16 cellular contexts compared by ENCODE assay signal in the genomic region with DNA sequence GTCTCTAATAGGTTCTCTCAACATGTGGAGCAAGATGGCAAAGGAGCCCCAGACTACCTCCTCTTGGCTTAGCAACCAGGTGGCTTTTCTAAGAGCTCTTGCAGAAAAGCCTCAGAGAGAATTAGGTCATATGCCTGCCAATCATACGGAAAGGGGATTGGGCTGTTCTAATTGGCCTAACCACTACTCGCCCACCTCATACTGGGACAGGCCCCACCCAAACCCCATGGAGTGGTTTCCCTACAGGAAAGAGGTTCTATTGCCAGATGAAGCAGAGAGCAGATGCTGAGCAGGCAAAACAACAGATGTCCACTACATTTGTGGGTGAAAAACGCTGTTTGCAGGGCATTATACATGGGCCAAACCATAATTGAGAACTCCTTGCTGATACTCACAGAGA. TPM values are rescaled to one million over a fixed set of nuclear protein-coding genes. Genes with fewer than 3 reads are reported as not detected.
A peak's percentile ranks its signal among the peaks of the same experiment; 100 is the strongest.
DNase-seq lines count a peak whose midpoint lies in the region; ATAC-seq and TF ChIP-seq lines count a peak whose summit lies in the region.
"Had no signal": no experiment of that assay in that cellular context is flagged by ENCODE, and none has a peak within 500 bp of the region (broad histone marks: within the 10 kb centered on the region; RNA-seq: fewer than 3 reads in every experiment).

No MANE protein-coding gene starts in this region.

- TF ChIP-seq CTCF in astrocyte of the cerebellum (IDR thresholded peaks at IDR 0.05; ENCODE audit: low read depth, low read length, missing control alignments) = no peak

- in situ Hi-C loops in astrocyte of the cerebellum (cut with HindIII; ENCODE audit: low sequenced_read_pairs) = no loop called here

- peaks cover 31% of the 10 kb centered on the region for H3K4me1 ChIP-seq in right cardiac atrium (ENCODE audit: control insufficient read depth, insufficient read depth, low read length)
- H3K4me1 ChIP-seq: pancreas had no signal

- H3K36me3 ChIP-seq in MG63 = no peaks in the 10 kb centered on the region
- H3K36me3 ChIP-seq: pancreas, stomach had no signal

- no peaks in the 10 kb centered on the region for H3K9me3 ChIP-seq in right cardiac atrium (ENCODE audit: control insufficient read depth, low read length)
- no peaks in the 10 kb centered on the region for H3K9me3 ChIP-seq in MG63
- H3K9me3 ChIP-seq: pancreas, stomach had no signal

- WGBS in right cardiac atrium = 52% methylated on average over 3 of the region's 3 CpGs

- DNase-seq in EL = peak; percentile 20
- DNase-seq in NCI-H1694 treated with DMSO at 0.1 percent for 48 hours (lab: John Stamatoyannopoulos, UW) = peak; percentile 97
- DNase-seq in astrocyte of the cerebellum (ENCODE audit: low read depth) = peak; percentile 31
- no peak for DNase-seq in right cardiac atrium
- no peak for DNase-seq in NCI-H748 (lab: John Stamatoyannopoulos, UW; ENCODE audit: unreplicated experiment)
- DNase-seq in MG63 = no peak
- no peak for DNase-seq in activated T-cell treated with anti-CD3 and anti-CD28 coated beads for 4 hours
- DNase-seq: activated CD4-positive, alpha-beta T cell treated with anti-CD3 and anti-CD28 coated beads for 36 hours; activated naive CD8-positive, alpha-beta T cell treated with anti-CD3 and anti-CD28 coated beads, Interleukin-2, amount 50 U/mL, for 24 hours; activated T-cell treated with anti-CD3 and anti-CD28 coated beads, Interleukin-2, amount 50 U/mL, for 1 hour; GOT3; NCI-H1092 treated with DMSO at 0.1 percent for 48 hours; pancreas; stomach; T-helper 17 cell had no signal

- H3K4me3 ChIP-seq in astrocyte of the cerebellum (ENCODE audit: low read depth, low read length) = no peak overlapping the region
- no peak overlapping the region for H3K4me3 ChIP-seq in right cardiac atrium (ENCODE audit: low read length)
- H3K4me3 ChIP-seq in MG63 = no peak overlapping the region
- H3K4me3 ChIP-seq: pancreas, stomach had no signal

- ATAC-seq in right cardiac atrium (no peak), HG03457 (IDR thresholded peaks at IDR 0.05; ENCODE audit: unreplicated experiment) (no peak)
- ATAC-seq: activated CD4-positive, alpha-beta T cell treated with anti-CD3 and anti-CD28 coated beads for 36 hours; activated naive CD8-positive, alpha-beta T cell treated with anti-CD3 and anti-CD28 coated beads, Interleukin-2, amount 50 U/mL, for 24 hours; pancreas; T-helper 17 cell had no signal

- H3K27me3 ChIP-seq in right cardiac atrium (ENCODE audit: control insufficient read depth, insufficient read depth) (no peaks in the 10 kb centered on the region), MG63 (no peaks in the 10 kb centered on the region)
- H3K27me3 ChIP-seq: pancreas, stomach had no signal

- intact Hi-C loops in right cardiac atrium (cut with DNase I) = no loop called here

- peak overlapping the region; percentile 23 for H3K27ac ChIP-seq in right cardiac atrium (ENCODE audit: low read length)
- H3K27ac ChIP-seq: pancreas, stomach had no signal

RNA-seq across cellular contexts. Expression of gene ABLIM3, which starts 29.0 kb away (rescaled TPM):
- 100 to 1,000 TPM; 140 to 185 (median 161) TPM for total RNA-seq in right cardiac atrium
- 81.3 TPM for polyA plus RNA-seq in right cardiac atrium
- 3.8 and 8.6 TPM in 2 replicates for total RNA-seq in MG63 (2014; rRNA removed; shearing (Covaris generic); ENCODE audit: low replicate concordance)

Comparison
In these comparisons a context has a peak if more than half of its experiments do, and no peak if none do; other contexts are left out.
1. DNase-seq: peak in EL (single experiment), NCI-H1694 treated with DMSO at 0.1 percent for 48 hours (single experiment) and astrocyte of the cerebellum (single experiment); none in right cardiac atrium (0 of 3), NCI-H748 (single experiment), MG63 (single experiment) and activated T-cell treated with anti-CD3 and anti-CD28 coated beads for 4 hours (single experiment).
2. RNA of gene ABLIM3, which starts 29.0 kb away (total RNA-seq): 140 to 185 TPM in right cardiac atrium; 3.8 to 8.6 TPM in MG63; every median in the first group is over 10 times any median in the second.